In genomic region chr10:80506189-80506575, GRCh38 we compare ENCODE assay signal across 9 cellular contexts. TPM values are rescaled to one million over a fixed set of nuclear protein-coding genes. Genes with fewer than 3 reads are reported as not detected.
DNase-seq lines count a peak whose midpoint lies in the region; ATAC-seq, FAIRE-seq and TF ChIP-seq lines count a peak whose summit lies in the region.
"Had no signal": no experiment of that assay in that cellular context is flagged by ENCODE, and none has a peak within 500 bp of the region (broad histone marks: within the 10 kb centered on the region; RNA-seq: fewer than 3 reads in every experiment).

No MANE protein-coding gene starts in this region.

- no peak overlapping the region for H3K27ac ChIP-seq in endodermal cell (ENCODE audit: low read depth, low read length)
- peak overlapping the region; percentile 46 for H3K27ac ChIP-seq in osteoblast (ENCODE audit: low read depth, low read length)
- peak overlapping the region in 3 of 8 donors; percentile 95 to 96 (median 95) for H3K27ac ChIP-seq in spleen

- H3K36me3 ChIP-seq in Caco-2 (ENCODE audit: control insufficient read depth, insufficient read depth, low read length): peaks cover 5% of the 10 kb centered on the region
- H3K36me3 ChIP-seq in endodermal cell (ENCODE audit: control insufficient read depth, insufficient read depth, low read length): peaks cover 37% of the 10 kb centered on the region
- H3K36me3 ChIP-seq in osteoblast (ENCODE audit: insufficient read depth, low read length): no peaks in the 10 kb centered on the region
- H3K36me3 ChIP-seq in spleen: peaks cover 0 to 69% (median 32%) of the 10 kb centered on the region in 6 donors

- H3K4me3 ChIP-seq in Caco-2 (ENCODE audit: low read depth, low read length) (no peak overlapping the region), endodermal cell (ENCODE audit: low read length) (no peak overlapping the region), osteoblast (ENCODE audit: insufficient read depth, low read length) (no peak overlapping the region), spleen (no peak overlapping the region)

- FAIRE-seq in RCC 7860 (lab: Jason Lieb, UNC): peak; percentile 99

- H3K4me1 Mint-ChIP-seq in Caco-2 (ENCODE audit: low read depth, unreplicated experiment): peaks cover 67% of the 10 kb centered on the region
- H3K4me1 Mint-ChIP-seq in endodermal cell: peaks cover 58% of the 10 kb centered on the region

- H3K9me3 ChIP-seq in Caco-2: no peaks in the 10 kb centered on the region
- no peaks in the 10 kb centered on the region for H3K9me3 ChIP-seq in endodermal cell (ENCODE audit: control insufficient read depth, low read length)
- no peaks in the 10 kb centered on the region for H3K9me3 ChIP-seq in osteoblast (ENCODE audit: low read depth, low read length)
- H3K9me3 ChIP-seq in spleen: no peaks in the 10 kb centered on the region

- peak overlapping the region; percentile 71 for H3K9ac ChIP-seq in endodermal cell (ENCODE audit: extremely low read depth, low read length, poor library complexity, severe bottlenecking)

- POLR2A ChIA-PET in Caco-2 (lab: Charles Lee): interaction anchor here (0.6 to 3.5 kb wide), 7 partner anchors 12 to 98 kb away, joined by 3 to 13 read pairs (median 4); partner anchors contain the start of gene PRXL2A

- H3K9me3 Mint-ChIP-seq in Caco-2 (ENCODE audit: unreplicated experiment) (no peaks in the 10 kb centered on the region), endodermal cell (no peaks in the 10 kb centered on the region)

- H4K20me1 ChIP-seq in osteoblast (ENCODE audit: insufficient read depth, low read length): peaks cover 10% of the 10 kb centered on the region

- no peaks in the 10 kb centered on the region for H3K27me3 Mint-ChIP-seq in Caco-2 (ENCODE audit: insufficient read depth, unreplicated experiment)
- no peaks in the 10 kb centered on the region for H3K27me3 Mint-ChIP-seq in endodermal cell (ENCODE audit: insufficient read depth)

- DNase-seq in Caco-2: peak; percentile 79 to 83
- DNase-seq in RCC 7860 (ENCODE audit: low spot score): peak; percentile 100
- DNase-seq in endodermal cell: no peak
- no peak for DNase-seq in osteoblast (ENCODE audit: insufficient read length, low spot score, missing footprints)
- DNase-seq in activated CD4-positive, CD25-positive, alpha-beta regulatory T cell treated with anti-CD3 and anti-CD28 coated beads, Interleukin-2, amount 50 U/mL, for 72 hours: no peak
- DNase-seq in spleen: no peak
- DNase-seq in stimulated activated CD4-positive, alpha-beta T cell treated with anti-CD3 and anti-CD28 coated beads, Interleukin-15, amount 100 ng/mL, for 24 hours: no peak
- DNase-seq: cortex of kidney had no signal

- H3K4me1 ChIP-seq in Caco-2: peaks cover 94% of the 10 kb centered on the region
- H3K4me1 ChIP-seq in endodermal cell (ENCODE audit: control insufficient read depth, insufficient read depth, low read length): peaks cover 26% of the 10 kb centered on the region
- H3K4me1 ChIP-seq in osteoblast (ENCODE audit: insufficient read depth, low read length): peaks cover 42% of the 10 kb centered on the region
- H3K4me1 ChIP-seq in spleen: peaks cover 42 to 100% (median 84%) of the 10 kb centered on the region in 6 donors

- no peak for TF ChIP-seq POLR2A in spleen (IDR thresholded peaks at IDR 0.05)

- H2AFZ ChIP-seq in osteoblast (ENCODE audit: low read length): no peak overlapping the region

- CTCF ChIA-PET in Caco-2 (lab: Charles Lee): interaction anchor here (0.5 to 3.3 kb wide), 22 partner anchors 13 to 157 kb away, joined by 3 to 60 read pairs (median 6); partner anchors contain the start of gene PRXL2A

- H3K36me3 Mint-ChIP-seq in Caco-2 (ENCODE audit: insufficient read depth, unreplicated experiment) (peaks cover 96% of the 10 kb centered on the region), endodermal cell (ENCODE audit: low read depth) (peaks cover 43% of the 10 kb centered on the region)

- no peaks in the 10 kb centered on the region for H3K27me3 ChIP-seq in Caco-2 (replicated peaks; ENCODE audit: control insufficient read depth, insufficient read depth, low read length)
- no peaks in the 10 kb centered on the region for H3K27me3 ChIP-seq in endodermal cell (ENCODE audit: control insufficient read depth, insufficient read depth, low read length, poor library complexity, severe bottlenecking)
- H3K27me3 ChIP-seq in osteoblast (ENCODE audit: insufficient read depth, low read length): no peaks in the 10 kb centered on the region
- no peaks in the 10 kb centered on the region for H3K27me3 ChIP-seq in spleen (replicated peaks in 1 of 7)

- no peak for ATAC-seq in HG03521 (IDR thresholded peaks at IDR 0.05; ENCODE audit: unreplicated experiment)

- peak overlapping the region; percentile 87 for H3K27ac Mint-ChIP-seq in Caco-2 (ENCODE audit: unreplicated experiment)
- peak overlapping the region; percentile 98 for H3K27ac Mint-ChIP-seq in endodermal cell

- TF ChIP-seq CTCF in Caco-2 (IDR thresholded peaks at IDR 0.05; ENCODE audit: insufficient read depth in 1 of 2, low read depth in 1 of 2, low read length in 1 of 2, severe bottlenecking in 1 of 2, unreplicated experiment in 1 of 2) (no peak), endodermal cell (conservative IDR thresholded peaks at IDR 0.05) (no peak), osteoblast (IDR thresholded peaks at IDR 0.05; ENCODE audit: extremely low read depth, low read depth, low read length) (no peak), spleen (IDR thresholded peaks at IDR 0.05 in 8 of 11, conservative IDR thresholded peaks at IDR 0.05 in 3 of 11) (no peak)

- WGBS in endodermal cell (ENCODE audit: insufficient coverage in 1 of 2, insufficient read length in 1 of 2), 2 experiments: 75 to 77% methylated on average over 4 to 6 of the region's 6 CpGs
- WGBS in spleen, 5 donors: 88 to 92% (median 91%) methylated on average over 6 of the region's 6 CpGs

- BruUV-seq in Caco-2 (replicated peaks; lab: Mats Ljungman, UMichigan): no TSS peak

- peaks cover 26% of the 10 kb centered on the region for H3K79me2 ChIP-seq in osteoblast (ENCODE audit: insufficient read depth, low read length)

- H3K4me3 Mint-ChIP-seq in Caco-2 (ENCODE audit: unreplicated experiment) (peak overlapping the region; percentile 66), endodermal cell (no peak overlapping the region)

- intact Hi-C loops in Caco-2 (cut with micrococcal nuclease; ENCODE audit: unreplicated experiment): loop anchor here (1.0 to 2.0 kb wide), 5 partner anchors 21 to 57 kb away; no protein-coding TSS in a partner anchor
- intact Hi-C loops in spleen (cut with DNase I; ENCODE audit: low total_unique reads): loop anchor here (10.0 kb wide), 1 partner anchor 121 kb away; no protein-coding TSS in a partner anchor

- no peak overlapping the region for H3K4me2 ChIP-seq in osteoblast (ENCODE audit: insufficient read depth, low read length)

RNA-seq across cellular contexts. Expression of gene SH2D4B, which starts 31.5 kb away (rescaled TPM):
- total RNA-seq in Caco-2 (2022): 0.09 and 0.23 TPM in 2 replicates
- total RNA-seq in endodermal cell: under 1 TPM in 1 of 2 donors, not detected in 1; 0.13 TPM
- not detected for polyA plus RNA-seq in endodermal cell (2013, experiment 1 of 2)
- 0.33 TPM for polyA plus RNA-seq in endodermal cell (2013, experiment 2 of 2)
- under 0.01 TPM in 1 of 2 replicates, not detected in the other for total RNA-seq in osteoblast
- under 1 TPM in 5 of 7 donors, not detected in 2; 0.11 to 0.46 (median 0.21) TPM for total RNA-seq in spleen
- polyA plus RNA-seq in spleen: under 1 TPM; 0.08 to 0.11 (median 0.10) TPM

RNA-seq across cellular contexts. Expression of gene TSPAN14, which starts 52.1 kb away (rescaled TPM):
- total RNA-seq in Caco-2 (2022) (138 and 140 TPM in 2 replicates), endodermal cell (100 to 1,000 TPM; 121 to 123 TPM), osteoblast (19.2 and 23.9 TPM in 2 replicates), spleen (100 to 1,000 TPM in 6 of 7 donors, 10 to 100 TPM in 1; 81.3 to 172 (median 129) TPM)
- polyA plus RNA-seq in endodermal cell (2013, experiment 1 of 2): 142 TPM
- 127 TPM for polyA plus RNA-seq in endodermal cell (2013, experiment 2 of 2)
- polyA plus RNA-seq in spleen: 10 to 100 TPM; 13.3 to 32.5 (median 24.6) TPM

Comparison
In these comparisons a context has a peak if more than half of its experiments do, and no peak if none do; other contexts are left out.
1. DNase-seq: peak in Caco-2 (2 of 2) and RCC 7860 (single experiment); none in endodermal cell (single experiment), osteoblast (single experiment), activated CD4-positive, CD25-positive, alpha-beta regulatory T cell treated with anti-CD3 and anti-CD28 coated beads, Interleukin-2, amount 50 U/mL, for 72 hours (single experiment), spleen (single experiment) and stimulated activated CD4-positive, alpha-beta T cell treated with anti-CD3 and anti-CD28 coated beads, Interleukin-15, amount 100 ng/mL, for 24 hours (single experiment).